In the genomic region with DNA sequence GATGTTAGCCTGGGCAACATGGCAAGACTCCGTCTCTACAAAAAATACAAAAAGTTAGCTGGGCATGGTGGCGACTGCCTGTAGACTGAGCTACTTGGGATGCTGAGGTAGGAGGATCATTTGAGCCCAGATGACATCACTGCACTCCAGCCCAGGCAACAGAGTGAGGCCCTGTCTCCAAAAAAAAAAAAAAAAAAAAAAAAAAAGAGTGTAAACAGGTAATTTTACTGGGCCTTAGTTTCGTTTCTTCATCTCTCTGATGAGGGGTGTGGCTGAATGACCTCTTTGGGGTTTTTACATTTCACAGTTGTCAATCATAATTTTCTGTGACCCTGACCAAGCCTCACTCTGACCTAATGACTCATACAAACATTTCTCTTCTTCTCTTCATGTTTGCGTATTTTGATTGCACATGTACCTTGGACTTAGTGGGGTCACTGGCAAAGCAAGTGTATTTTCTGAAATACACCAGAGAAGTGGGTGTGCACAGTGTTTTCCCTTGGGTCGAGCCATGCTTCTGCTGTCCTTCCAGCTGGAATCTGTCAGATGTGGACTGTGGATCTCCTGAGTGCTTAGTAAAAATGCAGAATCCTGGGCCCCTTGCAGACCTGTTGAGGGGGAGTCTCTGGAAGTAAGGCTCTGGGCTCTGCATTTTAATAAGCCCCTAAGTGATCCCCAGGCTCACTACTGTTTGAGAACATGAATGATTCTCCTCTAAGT, we compare ENCODE assay signal across 11 cellular contexts.
A peak's percentile ranks its signal among the peaks of the same experiment; 100 is the strongest.
DNase-seq lines count a peak whose midpoint lies in the region; ATAC-seq and TF ChIP-seq lines count a peak whose summit lies in the region.
"Had no signal": no experiment of that assay in that cellular context is flagged by ENCODE, and none has a peak within 500 bp of the region (broad histone marks: within the 10 kb centered on the region; RNA-seq: fewer than 3 reads in every experiment).

No MANE protein-coding gene starts in this region.

- H2BK12ac ChIP-seq in mesenchymal stem cell (ENCODE audit: low read length in 2 of 2): no peak overlapping the region

- H3K14ac ChIP-seq in mesenchymal stem cell (ENCODE audit: low read length in 2 of 2): no peak overlapping the region

- no peak for ATAC-seq in HG03521 (IDR thresholded peaks at IDR 0.05; ENCODE audit: unreplicated experiment)

- H3K27ac ChIP-seq in HEK293 (ENCODE audit: extremely low read depth, low read depth, low read length) (no peak overlapping the region), mesenchymal stem cell (ENCODE audit: low read length, poor library complexity, severe bottlenecking) (no peak overlapping the region), tibial nerve (no peak overlapping the region), OCI-LY7 (ENCODE audit: low read depth, low read length, poor library complexity, severe bottlenecking) (no peak overlapping the region)
- H3K27ac ChIP-seq: heart right ventricle, SJSA1 had no signal

- H3K9me2 ChIP-seq in OCI-LY7 (ENCODE audit: insufficient read depth, low read length): no peaks in the 10 kb centered on the region

- H2BK5ac ChIP-seq in mesenchymal stem cell (ENCODE audit: low read depth, low read length, poor library complexity, severe bottlenecking): no peak overlapping the region

- CTCF ChIA-PET in HEK293 (lab: Yijun Ruan, JAX): no interaction called here
- CTCF ChIA-PET in OCI-LY7 (lab: Charles Lee; ENCODE audit: unreplicated experiment): interaction anchor here (0.6 kb wide), 1 partner anchor 226 kb away, joined by 10 read pairs; no protein-coding TSS in a partner anchor

- H2BK15ac ChIP-seq in mesenchymal stem cell (ENCODE audit: low read depth, poor library complexity, severe bottlenecking): peak overlapping the region; percentile 6

- H3K4me2 ChIP-seq in mesenchymal stem cell (ENCODE audit: low read length, poor library complexity, severe bottlenecking) (no peak overlapping the region), OCI-LY7 (ENCODE audit: low read length) (no peak overlapping the region)

- intact Hi-C loops in OCI-LY7 (cut with micrococcal nuclease; ENCODE audit: unreplicated experiment): no loop called here

- H3K9me3 ChIP-seq in HEK293 (ENCODE audit: control insufficient read depth, insufficient read depth, low read depth, low read length): no peaks in the 10 kb centered on the region
- no peaks in the 10 kb centered on the region for H3K9me3 ChIP-seq in mesenchymal stem cell (ENCODE audit: control insufficient read depth, low read length)
- H3K9me3 ChIP-seq in tibial nerve: no peaks in the 10 kb centered on the region
- H3K9me3 ChIP-seq in OCI-LY7 (ENCODE audit: low read length): no peaks in the 10 kb centered on the region
- H3K9me3 ChIP-seq: heart right ventricle, SJSA1 had no signal

- no TSS peak for BruUV-seq in OCI-LY7 (replicated peaks; lab: Mats Ljungman, UMichigan)

- no peak overlapping the region for H4K91ac ChIP-seq in mesenchymal stem cell (ENCODE audit: low read length)

- H4K8ac ChIP-seq in mesenchymal stem cell (ENCODE audit: low read length): no peak overlapping the region

- DNase-seq in GM13977 (ENCODE audit: low spot score) (peak; percentile 40), NOMO-1 treated with DMSO at 0.1 percent for 48 hours (lab: John Stamatoyannopoulos, UW; ENCODE audit: unreplicated experiment) (peak; percentile 77), mesenchymal stem cell (peak; percentile 49), tibial nerve (ENCODE audit: low spot score in 2 of 2) (no peak), SK-N-DZ (ENCODE audit: low spot score) (no peak), OCI-LY7 (ENCODE audit: low spot score) (no peak)
- DNase-seq: heart right ventricle, NCI-H2029 had no signal

- no peaks in the 10 kb centered on the region for H3K79me2 ChIP-seq in OCI-LY7 (ENCODE audit: insufficient read depth, low read depth, low read length)

- peaks cover 5% of the 10 kb centered on the region for H3K79me1 ChIP-seq in mesenchymal stem cell (replicated peaks; ENCODE audit: low read length, poor library complexity, severe bottlenecking)

- H3K4ac ChIP-seq in mesenchymal stem cell (ENCODE audit: low read depth in 1 of 2, low read length in 2 of 2): no peak overlapping the region

- no peak overlapping the region for H3K18ac ChIP-seq in mesenchymal stem cell (ENCODE audit: low read depth in 1 of 2, low read length in 2 of 2)

- TF ChIP-seq CTCF in GM13977 (IDR thresholded peaks at IDR 0.05; ENCODE audit: extremely low read depth, insufficient read depth, missing control alignments) (no peak), HEK293 (tag by site-specific recombination; IDR thresholded peaks at IDR 0.05) (no peak), tibial nerve (IDR thresholded peaks at IDR 0.05) (no peak), OCI-LY7 (conservative IDR thresholded peaks at IDR 0.05; ENCODE audit: low read length) (no peak)

- no peak overlapping the region for H2AK5ac ChIP-seq in mesenchymal stem cell (ENCODE audit: low read length, severe bottlenecking)

- TF ChIP-seq POLR2A in tibial nerve (IDR thresholded peaks at IDR 0.05): no peak

- H3K36me3 ChIP-seq in HEK293 (ENCODE audit: control insufficient read depth in 2 of 2, insufficient read depth in 1 of 2, low read length in 2 of 2) (no peaks in the 10 kb centered on the region), mesenchymal stem cell (ENCODE audit: control insufficient read depth in 1 of 2, insufficient read depth in 2 of 2, low read depth in 1 of 2, low read length in 2 of 2) (peaks cover 6 to 14% of the 10 kb centered on the region in 2 experiments), tibial nerve (no peaks in the 10 kb centered on the region), OCI-LY7 (ENCODE audit: insufficient read depth, low read length) (no peaks in the 10 kb centered on the region)

- H4K20me1 ChIP-seq in OCI-LY7 (ENCODE audit: insufficient read depth, low read length): no peaks in the 10 kb centered on the region; the same call in 1 of the 2 replicates

- peaks cover 4% of the 10 kb centered on the region; the same call in 1 of the 2 replicates for H3K4me1 ChIP-seq in HEK293 (ENCODE audit: control insufficient read depth, insufficient read depth, low read length)
- H3K4me1 ChIP-seq in mesenchymal stem cell (ENCODE audit: control insufficient read depth, insufficient read depth, low read depth, low read length): peaks cover 13% of the 10 kb centered on the region
- peaks cover 0 to 71% (median 35%) of the 10 kb centered on the region in 4 donors for H3K4me1 ChIP-seq in tibial nerve
- no peaks in the 10 kb centered on the region for H3K4me1 ChIP-seq in OCI-LY7 (ENCODE audit: insufficient read depth, low read length, poor library complexity, severe bottlenecking)

- no peak overlapping the region for H2AFZ ChIP-seq in mesenchymal stem cell (ENCODE audit: low read depth, low read length)
- H2AFZ ChIP-seq in OCI-LY7 (ENCODE audit: low read length): no peak overlapping the region

- no peak for TF ChIP-seq EP300 in tibial nerve (IDR thresholded peaks at IDR 0.05)

- 65% methylated on average over 4 of the region's 5 CpGs for WGBS in mesenchymal stem cell
- WGBS in tibial nerve, 2 donors: 71 to 73% methylated on average over 5 of the region's 5 CpGs

- no peak overlapping the region for H2BK120ac ChIP-seq in mesenchymal stem cell (ENCODE audit: low read depth, low read length)

- in situ Hi-C loops in GM13977 (cut with MboI; ENCODE audit: low pct_unique_long_range_greater_than_20kb, low sequenced_read_pairs, unreplicated experiment): no loop called here

- H3K9ac ChIP-seq in mesenchymal stem cell (ENCODE audit: low read length): no peak overlapping the region

- no peak overlapping the region for H3K23ac ChIP-seq in mesenchymal stem cell (ENCODE audit: low read length in 2 of 2)

- H3K4me3 ChIP-seq in HEK293 (ENCODE audit: low read depth, low read length): no peak overlapping the region
- no peak overlapping the region for H3K4me3 ChIP-seq in mesenchymal stem cell (ENCODE audit: insufficient read depth in 1 of 2, low read depth in 1 of 2, low read length in 2 of 2)
- H3K4me3 ChIP-seq in tibial nerve: no peak overlapping the region
- H3K4me3 ChIP-seq in OCI-LY7 (ENCODE audit: low read depth, low read length, poor library complexity, severe bottlenecking): no peak overlapping the region
- H3K4me3 ChIP-seq: heart right ventricle, SJSA1 had no signal

- no peaks in the 10 kb centered on the region for H3K27me3 ChIP-seq in mesenchymal stem cell (ENCODE audit: control insufficient read depth in 1 of 2, insufficient read depth in 1 of 2, low read length in 2 of 2)
- H3K27me3 ChIP-seq in tibial nerve: no peaks in the 10 kb centered on the region
- H3K27me3 ChIP-seq: heart right ventricle, SJSA1 had no signal

- POLR2A ChIA-PET in HEK293 (lab: Yijun Ruan, JAX) (no interaction called here), OCI-LY7 (lab: Charles Lee) (interaction anchor here (0.6 kb wide), 1 partner anchor 230 kb away, joined by 4 read pairs; no protein-coding TSS in a partner anchor)

TF ChIP-seq in HEK293, 187 proteins besides CTCF, POLR2A, EP300 and RAD21:
- TF ChIP-seq ZNF433 (tag by site-specific recombination; IDR thresholded peaks at IDR 0.05; ENCODE audit: low read depth) (no peak), SP7 (tag by site-specific recombination; IDR thresholded peaks at IDR 0.05) (0 out of 2 replicates have a peak, but pooled peaks have one; percentile 15), ZNF621 (tag by site-specific recombination; IDR thresholded peaks at IDR 0.05) (no peak), SALL2 (tag by site-specific recombination; IDR thresholded peaks at IDR 0.05; ENCODE audit: borderline replicate concordance) (no peak), ZNF10 (tag by site-specific recombination; IDR thresholded peaks at IDR 0.05) (no peak), ZNF629 (tag by site-specific recombination; IDR thresholded peaks at IDR 0.05) (peak; percentile 67), OSR2 (tag by site-specific recombination; IDR thresholded peaks at IDR 0.05) (peak; percentile 60), ZNF404 (tag by site-specific recombination; IDR thresholded peaks at IDR 0.05) (no peak), ZNF155 (tag by site-specific recombination; IDR thresholded peaks at IDR 0.05) (no peak)

Comparison
In these comparisons a context has a peak if more than half of its experiments do, and no peak if none do; other contexts are left out.
1. DNase-seq: peak in GM13977 (single experiment), NOMO-1 treated with DMSO at 0.1 percent for 48 hours (single experiment) and mesenchymal stem cell (single experiment); none in tibial nerve (0 of 2), SK-N-DZ (single experiment) and OCI-LY7 (single experiment).